In genomic region chr20:47320990-47321805, GRCh38 we compare ENCODE assay signal across 9 cellular contexts. TPM values are rescaled to one million over a fixed set of nuclear protein-coding genes. Genes with fewer than 3 reads are reported as not detected.
DNase-seq lines count a peak whose midpoint lies in the region; ATAC-seq and TF ChIP-seq lines count a peak whose summit lies in the region.
"Had no signal": no experiment of that assay in that cellular context is flagged by ENCODE, and none has a peak within 500 bp of the region (broad histone marks: within the 10 kb centered on the region; RNA-seq: fewer than 3 reads in every experiment).

No MANE protein-coding gene starts in this region.

- ATAC-seq in IMR-90 (ENCODE audit: low read depth) (no peak), HG03159 (IDR thresholded peaks at IDR 0.05; ENCODE audit: unreplicated experiment) (no peak)
- ATAC-seq in stimulated activated memory B cell treated with anti-CD40 and anti-IgM and Interleukin-4, amounts not matched to agents 10 μg/mL and 1 μg/mL and 100 μg/mL, for 72 hours: no peak

- POLR2A ChIA-PET in IMR-90 (lab: Charles Lee; ENCODE audit: unreplicated experiment): no interaction called here

- no peak for DNase-seq in IMR-90
- DNase-seq in SKM-1 treated with dmso at 0.1 percent for 144 hours (lab: John Stamatoyannopoulos, UW; ENCODE audit: unreplicated experiment): peak; percentile 8
- DNase-seq in RKO (ENCODE audit: low spot score): no peak
- no peak for DNase-seq in NCI-H1092 (lab: John Stamatoyannopoulos, UW)
- DNase-seq in GDM1 (lab: John Stamatoyannopoulos, UW): no peak
- DNase-seq: NCI-H1436 had no signal

- in situ Hi-C loops in IMR-90 (cut with MboI; ENCODE audit: low sequenced_read_pairs): no loop called here

- peak overlapping the region; percentile 22 for H2BK5ac ChIP-seq in IMR-90 (ENCODE audit: low read depth, low read length, poor library complexity, severe bottlenecking)

- H3K4me3 ChIP-seq in IMR-90 (ENCODE audit: insufficient read depth, low read depth, low read length): no peak overlapping the region
- no peak overlapping the region; the same call in 1 of the 2 replicates for H3K4me3 ChIP-seq in iPS-20b (ENCODE audit: low read length)

- no peak overlapping the region for H3K4me2 ChIP-seq in IMR-90 (ENCODE audit: low read depth, low read length)

- no peak overlapping the region for H2AFZ ChIP-seq in IMR-90 (replicated peaks; ENCODE audit: low read length, poor library complexity)

- H3K9me1 ChIP-seq in IMR-90 (ENCODE audit: insufficient read depth, low read length): peaks cover 17% of the 10 kb centered on the region; the same call in 1 of the 2 replicates

- H3K18ac ChIP-seq in IMR-90 (ENCODE audit: low read depth, low read length): peak overlapping the region; percentile 9; the same call in 1 of the 2 replicates

- peak overlapping the region; percentile 68 for H4K91ac ChIP-seq in IMR-90 (ENCODE audit: insufficient read depth, low read depth, low read length)

- no peak for TF ChIP-seq CTCF in IMR-90 (conservative IDR thresholded peaks at IDR 0.05; ENCODE audit: low read depth, low read length)

- H3K27ac ChIP-seq in IMR-90 (ENCODE audit: insufficient read depth, low read length): no peak overlapping the region
- H3K27ac ChIP-seq in iPS-20b (ENCODE audit: low read length): peak overlapping the region; percentile 63

- peak overlapping the region; percentile 64 for H2BK120ac ChIP-seq in IMR-90 (ENCODE audit: low read depth, low read length)

- no CpG with 5 or more reads among the region's 7 CpGs for whole genome bisulfite sequencing in IMR-90 (ENCODE audit: extremely low coverage in 2 of 2, insufficient read length in 1 of 2), 2 experiments

- no peaks in the 10 kb centered on the region for H3K9me3 ChIP-seq in IMR-90 (ENCODE audit: control insufficient read depth, insufficient read depth, low read length)
- no peaks in the 10 kb centered on the region for H3K9me3 ChIP-seq in iPS-20b (ENCODE audit: insufficient read depth, low read depth, low read length)

- dilution Hi-C loops in IMR-90 (cut with HindIII; ENCODE audit: low sequenced_read_pairs, unreplicated experiment): no loop called here

- intact Hi-C loops in IMR-90 (cut with micrococcal nuclease): no loop called here

- H3K36me3 ChIP-seq in IMR-90 (ENCODE audit: control insufficient read depth, insufficient read depth, low read length): no peaks in the 10 kb centered on the region
- peaks cover 11% of the 10 kb centered on the region for H3K36me3 ChIP-seq in iPS-20b (ENCODE audit: insufficient read depth, low read depth, low read length)

- peak overlapping the region; percentile 60 to 74 for H4K8ac ChIP-seq in IMR-90 (ENCODE audit: low read depth in 2 of 2, low read length in 2 of 2)

- peaks cover 45 to 81% of the 10 kb centered on the region in 2 experiments for H3K79me1 ChIP-seq in IMR-90 (ENCODE audit: low read depth in 1 of 2, low read length in 2 of 2)

- H3K14ac ChIP-seq in IMR-90 (replicated peaks; ENCODE audit: low read depth, low read length): peak overlapping the region; percentile 90

- no peaks in the 10 kb centered on the region for H3K27me3 ChIP-seq in IMR-90 (ENCODE audit: control insufficient read depth, insufficient read depth, low read length)
- no peaks in the 10 kb centered on the region for H3K27me3 ChIP-seq in iPS-20b (ENCODE audit: insufficient read depth, low read length)

- H2BK20ac ChIP-seq in IMR-90 (ENCODE audit: low read depth, low read length): peak overlapping the region; percentile 46; the same call in 1 of the 2 replicates

- BruUV-seq in IMR-90 (replicated peaks; lab: Mats Ljungman, UMichigan): no TSS peak

- H4K20me1 ChIP-seq in IMR-90 (ENCODE audit: insufficient read depth, low read length): no peaks in the 10 kb centered on the region

- H3K4me3 Mint-ChIP-seq in stimulated activated memory B cell treated with anti-CD40 and anti-IgM and Interleukin-4, amounts not matched to agents 10 μg/mL and 1 μg/mL and 100 μg/mL, for 72 hours: no peak overlapping the region

- no peaks in the 10 kb centered on the region for H3K27me3 Mint-ChIP-seq in stimulated activated memory B cell treated with anti-CD40 and anti-IgM and Interleukin-4, amounts not matched to agents 10 μg/mL and 1 μg/mL and 100 μg/mL, for 72 hours

- peak overlapping the region; percentile 57; the same call in 2 of the 3 replicates for H2BK15ac ChIP-seq in IMR-90 (ENCODE audit: low read depth, low read length)

- H4K5ac ChIP-seq in IMR-90 (ENCODE audit: low read depth, low read length): peak overlapping the region; percentile 18; the same call in 1 of the 2 replicates

- TF ChIP-seq POLR2A in IMR-90 (IDR thresholded peaks at IDR 0.05; ENCODE audit: low read depth, low read length): no peak

- H2AK5ac ChIP-seq in IMR-90 (ENCODE audit: low read depth, low read length): peak overlapping the region; percentile 57

- H3K23ac ChIP-seq in IMR-90 (ENCODE audit: low read depth, low read length): peak overlapping the region; percentile 37; the same call in 1 of the 2 replicates

- peaks cover 73% of the 10 kb centered on the region for H3K4me1 Mint-ChIP-seq in stimulated activated memory B cell treated with anti-CD40 and anti-IgM and Interleukin-4, amounts not matched to agents 10 μg/mL and 1 μg/mL and 100 μg/mL, for 72 hours

- H3K4me1 ChIP-seq in IMR-90 (ENCODE audit: control insufficient read depth, insufficient read depth, low read length) (peaks cover 37% of the 10 kb centered on the region), iPS-20b (ENCODE audit: insufficient read depth, low read length) (peaks cover 58% of the 10 kb centered on the region)

- peak overlapping the region; percentile 7 for H3K27ac Mint-ChIP-seq in stimulated activated memory B cell treated with anti-CD40 and anti-IgM and Interleukin-4, amounts not matched to agents 10 μg/mL and 1 μg/mL and 100 μg/mL, for 72 hours

- peak overlapping the region; percentile 78 for H3K4ac ChIP-seq in IMR-90 (ENCODE audit: low read depth, low read length)

- H3K36me3 Mint-ChIP-seq in stimulated activated memory B cell treated with anti-CD40 and anti-IgM and Interleukin-4, amounts not matched to agents 10 μg/mL and 1 μg/mL and 100 μg/mL, for 72 hours: peaks cover 30% of the 10 kb centered on the region

- CTCF ChIA-PET in IMR-90 (lab: Yijun Ruan, JAX): no interaction called here

- H2AK9ac ChIP-seq in IMR-90 (replicated peaks; ENCODE audit: low read depth, low read length, poor library complexity): no peak overlapping the region

- no peak overlapping the region for H3K56ac ChIP-seq in IMR-90 (ENCODE audit: extremely low read depth, insufficient read depth, low read length)

- H3K9ac ChIP-seq in IMR-90 (ENCODE audit: low read depth, low read length) (no peak overlapping the region), iPS-20b (ENCODE audit: low read depth, low read length) (peak overlapping the region; percentile 96; the same call in 1 of the 2 replicates)

- no peak for TF ChIP-seq RAD21 in IMR-90 (IDR thresholded peaks at IDR 0.05; ENCODE audit: low read length)

- no peaks in the 10 kb centered on the region for H3K9me3 Mint-ChIP-seq in stimulated activated memory B cell treated with anti-CD40 and anti-IgM and Interleukin-4, amounts not matched to agents 10 μg/mL and 1 μg/mL and 100 μg/mL, for 72 hours

TF ChIP-seq in IMR-90, 13 proteins besides CTCF, POLR2A, EP300 and RAD21:
- TF ChIP-seq CEBPB (IDR thresholded peaks at IDR 0.05; ENCODE audit: low read depth, low read length) (0 out of 2 replicates have a peak, but pooled peaks have one; percentile 12), RFX5 (IDR thresholded peaks at IDR 0.05; ENCODE audit: low read depth, low read length) (no peak)

RNA-seq across cellular contexts. Expression of gene ZMYND8, which starts 35.3 kb away (rescaled TPM):
- 23.6 and 24.0 TPM in 2 replicates for total RNA-seq in IMR-90 (2012; rRNA removed)
- 28.2 and 28.3 TPM in 2 replicates for polyA plus RNA-seq in IMR-90 (2012; rRNA removed)
- polyA plus RNA-seq in IMR-90 (2012; cell fraction: cytosol; rRNA removed): 12.6 and 14.1 TPM in 2 replicates
- 43.6 and 72.5 TPM in 2 replicates for polyA plus RNA-seq in IMR-90 (2012; cell fraction: nucleus; rRNA removed; ENCODE audit: low replicate concordance)
